In genomic region chr7:20514364-20514763, GRCh38 we compare ENCODE assay signal across 8 cellular contexts.
DNase-seq lines count a peak whose midpoint lies in the region; ATAC-seq and TF ChIP-seq lines count a peak whose summit lies in the region.

No MANE protein-coding gene starts in this region.

- H3K27me3 ChIP-seq in neuronal stem cell (ENCODE audit: control insufficient read depth in 3 of 3, insufficient read depth in 3 of 3, low read depth in 1 of 3, low read length in 3 of 3): no peaks in the 10 kb centered on the region

- peak; percentile 59 to 79 for ATAC-seq in left cardiac atrium
- no peak for ATAC-seq in GM18511 (IDR thresholded peaks at IDR 0.05; ENCODE audit: unreplicated experiment)
- no peak for ATAC-seq in GM21717 (IDR thresholded peaks at IDR 0.05; ENCODE audit: unreplicated experiment)

- H3K23ac ChIP-seq in neuronal stem cell (ENCODE audit: low read depth, low read length, poor library complexity): no peak overlapping the region

- no peak overlapping the region for H3K4me3 ChIP-seq in neuronal stem cell (ENCODE audit: low read length in 2 of 2)

- H3K18ac ChIP-seq in neuronal stem cell (ENCODE audit: low read length): no peak overlapping the region

- no peaks in the 10 kb centered on the region for H3K4me1 Mint-ChIP-seq in activated CD4-positive, alpha-beta T cell treated with anti-CD3 and anti-CD28 coated beads, Interleukin-2, amount 10 ng/mL, durations not matched to agents 24 days and 14 days

- intact Hi-C loops in left cardiac atrium (cut with DNase I) (no loop called here), cardiac septum (cut with DNase I) (no loop called here)
- intact Hi-C loops in activated CD4-positive, alpha-beta T cell treated with anti-CD3 and anti-CD28 coated beads, Interleukin-2, amount 10 ng/mL, durations not matched to agents 24 days and 14 days (cut with micrococcal nuclease): no loop called here

- WGBS in neuronal stem cell (ENCODE audit: extremely low coverage in 2 of 2, insufficient read length in 2 of 2, insufficient replicate concordance in 1 of 2), 2 donors: no CpG with 5 or more reads among the region's 2 CpGs

- no peak overlapping the region for H2BK5ac ChIP-seq in neuronal stem cell (ENCODE audit: low read length)

- H3K4me1 ChIP-seq in neuronal stem cell (ENCODE audit: control insufficient read depth in 2 of 2, insufficient read depth in 1 of 2, low read depth in 1 of 2, low read length in 2 of 2): peaks cover 2% of the 10 kb centered on the region in 2 donors

- H2BK12ac ChIP-seq in neuronal stem cell (ENCODE audit: low read length): no peak overlapping the region

- no peaks in the 10 kb centered on the region for H3K36me3 Mint-ChIP-seq in activated CD4-positive, alpha-beta T cell treated with anti-CD3 and anti-CD28 coated beads, Interleukin-2, amount 10 ng/mL, durations not matched to agents 24 days and 14 days (ENCODE audit: low read depth)

- H3K79me1 ChIP-seq in neuronal stem cell (ENCODE audit: low read depth, low read length): no peaks in the 10 kb centered on the region

- H3K9ac ChIP-seq in neuronal stem cell (ENCODE audit: low read depth, low read length, poor library complexity): no peak overlapping the region

- H2AFZ ChIP-seq in neuronal stem cell (ENCODE audit: low read length): no peak overlapping the region

- no peaks in the 10 kb centered on the region for H3K36me3 ChIP-seq in neuronal stem cell (replicated peaks in 1 of 2; ENCODE audit: control insufficient read depth in 2 of 2, insufficient read depth in 2 of 2, low read length in 2 of 2)

- no peaks in the 10 kb centered on the region for H3K9me3 Mint-ChIP-seq in activated CD4-positive, alpha-beta T cell treated with anti-CD3 and anti-CD28 coated beads, Interleukin-2, amount 10 ng/mL, durations not matched to agents 24 days and 14 days

- no peak overlapping the region for H4K8ac ChIP-seq in neuronal stem cell (ENCODE audit: low read depth, low read length)

- no peak for TF ChIP-seq CTCF in RWPE1 (conservative IDR thresholded peaks at IDR 0.05; ENCODE audit: low read depth)

- H2AK5ac ChIP-seq in neuronal stem cell (ENCODE audit: low read depth, low read length): no peak overlapping the region

- no peak overlapping the region for H4K91ac ChIP-seq in neuronal stem cell (ENCODE audit: low read depth, low read length, poor library complexity)

- POLR2A ChIA-PET in RWPE1 (lab: Yijun Ruan, JAX; ENCODE audit: low non-redundant PET): no interaction called here

- no peak overlapping the region for H3K14ac ChIP-seq in neuronal stem cell (ENCODE audit: low read length)

- H3K27ac Mint-ChIP-seq in activated CD4-positive, alpha-beta T cell treated with anti-CD3 and anti-CD28 coated beads, Interleukin-2, amount 10 ng/mL, durations not matched to agents 24 days and 14 days: no peak overlapping the region

- H3K4ac ChIP-seq in neuronal stem cell (ENCODE audit: low read length): no peak overlapping the region

- no peak overlapping the region for H3K27ac ChIP-seq in RWPE1
- H3K27ac ChIP-seq in neuronal stem cell (replicated peaks; ENCODE audit: low read length): no peak overlapping the region

- H3K27me3 Mint-ChIP-seq in activated CD4-positive, alpha-beta T cell treated with anti-CD3 and anti-CD28 coated beads, Interleukin-2, amount 10 ng/mL, durations not matched to agents 24 days and 14 days: no peaks in the 10 kb centered on the region

- CTCF ChIA-PET in RWPE1 (lab: Yijun Ruan, JAX): no interaction called here

- no peak overlapping the region for H2BK120ac ChIP-seq in neuronal stem cell (ENCODE audit: low read depth, low read length)

- H3K4me3 Mint-ChIP-seq in activated CD4-positive, alpha-beta T cell treated with anti-CD3 and anti-CD28 coated beads, Interleukin-2, amount 10 ng/mL, durations not matched to agents 24 days and 14 days: no peak overlapping the region

- DNase-seq in left cardiac atrium (peak; percentile 52), cardiac septum (ENCODE audit: low spot score) (no peak), RWPE1 (ENCODE audit: low spot score) (peak; percentile 72), foreskin melanocyte (peak; percentile 92), neuronal stem cell (ENCODE audit: low spot score) (no peak)
- no peak for DNase-seq in activated CD4-positive, alpha-beta T cell treated with anti-CD3 and anti-CD28 coated beads, Interleukin-2, amount 10 ng/mL, durations not matched to agents 24 days and 14 days

- H3K4me2 ChIP-seq in neuronal stem cell (ENCODE audit: insufficient read depth, low read length, poor library complexity, severe bottlenecking): no peak overlapping the region

- no peaks in the 10 kb centered on the region for H3K9me3 ChIP-seq in neuronal stem cell (replicated peaks in 1 of 2; ENCODE audit: control insufficient read depth in 2 of 2, insufficient read depth in 1 of 2, low read depth in 1 of 2, low read length in 2 of 2)

- H2BK15ac ChIP-seq in neuronal stem cell (ENCODE audit: low read length): no peak overlapping the region

Comparison
In these comparisons a context has a peak if more than half of its experiments do, and no peak if none do; other contexts are left out.
1. DNase-seq: peak in left cardiac atrium (single experiment), RWPE1 (single experiment) and foreskin melanocyte (single experiment); none in cardiac septum (single experiment), activated CD4-positive, alpha-beta T cell treated with anti-CD3 and anti-CD28 coated beads, Interleukin-2, amount 10 ng/mL, durations not matched to agents 24 days and 14 days (single experiment) and neuronal stem cell (single experiment).
2. ATAC-seq: peak in left cardiac atrium (2 of 2); none in GM18511 (single experiment) and GM21717 (single experiment).